ENCODE assay signal across 1 cellular context in the genomic region with DNA sequence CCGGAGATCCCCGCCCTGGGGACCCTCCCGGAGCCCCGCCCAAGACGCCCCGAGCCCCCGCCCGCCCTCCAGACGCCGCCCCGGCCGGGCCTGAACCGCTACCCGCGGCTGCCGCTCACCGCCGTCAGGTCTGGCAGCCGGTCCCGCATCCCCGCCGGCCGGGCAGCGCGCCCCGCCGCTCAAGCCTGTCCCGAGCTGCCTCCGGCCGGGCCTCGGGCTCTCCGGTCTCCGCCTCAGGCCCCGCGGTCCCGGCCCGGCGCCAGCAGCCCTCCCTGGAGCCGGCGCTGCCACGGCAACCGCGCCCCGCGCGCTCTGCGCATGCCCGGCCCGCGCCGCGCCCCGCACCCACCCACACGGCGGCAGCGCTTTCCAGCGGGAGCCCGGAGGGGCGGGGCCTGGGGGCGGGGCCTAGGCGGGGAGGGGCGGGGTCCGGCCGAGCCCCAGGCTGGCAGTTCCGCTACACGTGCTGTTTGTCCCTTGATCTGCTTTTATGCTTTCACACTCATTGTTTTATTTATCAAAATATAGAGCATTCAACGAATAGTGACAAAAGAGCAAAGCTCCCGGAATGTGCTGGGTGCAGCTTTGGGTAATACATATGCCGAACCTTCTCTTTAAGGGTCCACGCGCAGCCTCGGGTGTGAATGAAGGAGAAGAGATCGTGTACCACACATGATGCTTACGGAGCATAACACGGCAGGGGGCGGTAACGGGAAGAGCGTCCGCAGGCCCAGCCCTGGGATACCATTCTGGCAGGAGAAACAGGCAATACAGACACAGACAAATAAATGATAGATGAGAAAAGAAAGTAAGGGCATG.
TF ChIP-seq lines count a peak whose summit lies in the region.

STX2 (minus strand) TSS at position 300 of the 819 bp plus-strand sequence; CDS start at position 149, 151 bp downstream.

TF ChIP-seq in HepG2, 621 proteins besides CTCF, POLR2A, EP300 and RAD21 (continued from another document and continues in another):
- TF ChIP-seq PBX3 (CRISPR knock-in tag; IDR thresholded peaks at IDR 0.05; ENCODE audit: borderline replicate concordance) (no peak), ATAD3A (CRISPR knock-in tag; IDR thresholded peaks at IDR 0.05) (no peak), SOX6 (IDR thresholded peaks at IDR 0.05) (no peak), SOX6 (CRISPR knock-in tag; IDR thresholded peaks at IDR 0.05) (peak; percentile 63), ATF3 (CRISPR knock-in tag; IDR thresholded peaks at IDR 0.05) (no peak), KDM2A (CRISPR knock-in tag; IDR thresholded peaks at IDR 0.05; ENCODE audit: borderline replicate concordance, low read depth) (peak; percentile 52; the same call in 1 of the 2 replicates), BHLHE40 (IDR thresholded peaks at IDR 0.05; ENCODE audit: low read length) (peak; percentile 65), GATAD2A (CRISPR knock-in tag; IDR thresholded peaks at IDR 0.05) (no peak), ZNF781 (CRISPR knock-in tag; IDR thresholded peaks at IDR 0.05; ENCODE audit: borderline replicate concordance, not compliant biosample characterization) (no peak), ATF4 (CRISPR knock-in tag; IDR thresholded peaks at IDR 0.05) (peak in 1 of 2 experiments; percentile 35; a peak in 1 of 4 replicates), WIZ (CRISPR knock-in tag; IDR thresholded peaks at IDR 0.05) (no peak), HMGXB4 (CRISPR knock-in tag; IDR thresholded peaks at IDR 0.05; ENCODE audit: borderline replicate concordance in 1 of 2, low read depth in 1 of 2) (peak; percentile 57 to 62; a peak in 2 of 4 replicates), ZNF292 (CRISPR knock-in tag; IDR thresholded peaks at IDR 0.05; ENCODE audit: borderline replicate concordance, low read depth) (no peak; the same call in 1 of the 2 replicates), ZNF878 (CRISPR knock-in tag; IDR thresholded peaks at IDR 0.05) (no peak), ZNF562 (CRISPR knock-in tag; IDR thresholded peaks at IDR 0.05; ENCODE audit: borderline replicate concordance) (no peak), NR3C1 (CRISPR knock-in tag; IDR thresholded peaks at IDR 0.05) (no peak), ELF1 (CRISPR knock-in tag; IDR thresholded peaks at IDR 0.05) (peak; percentile 44), KLF16 (CRISPR knock-in tag; IDR thresholded peaks at IDR 0.05) (peak in 1 of 2 experiments; percentile 44; a peak in 1 of 4 replicates), POLR2G (IDR thresholded peaks at IDR 0.05; ENCODE audit: low read depth, low read length) (0 out of 2 replicates have a peak, but pooled peaks have one; percentile 51), TAF15 (IDR thresholded peaks at IDR 0.05; ENCODE audit: low read depth, low read length, poor library complexity, severe bottlenecking) (no peak), SNAPC4 (CRISPR knock-in tag; IDR thresholded peaks at IDR 0.05) (no peak), MTA3 (CRISPR knock-in tag; IDR thresholded peaks at IDR 0.05) (no peak)
- TF ChIP-seq, protein P1, sequence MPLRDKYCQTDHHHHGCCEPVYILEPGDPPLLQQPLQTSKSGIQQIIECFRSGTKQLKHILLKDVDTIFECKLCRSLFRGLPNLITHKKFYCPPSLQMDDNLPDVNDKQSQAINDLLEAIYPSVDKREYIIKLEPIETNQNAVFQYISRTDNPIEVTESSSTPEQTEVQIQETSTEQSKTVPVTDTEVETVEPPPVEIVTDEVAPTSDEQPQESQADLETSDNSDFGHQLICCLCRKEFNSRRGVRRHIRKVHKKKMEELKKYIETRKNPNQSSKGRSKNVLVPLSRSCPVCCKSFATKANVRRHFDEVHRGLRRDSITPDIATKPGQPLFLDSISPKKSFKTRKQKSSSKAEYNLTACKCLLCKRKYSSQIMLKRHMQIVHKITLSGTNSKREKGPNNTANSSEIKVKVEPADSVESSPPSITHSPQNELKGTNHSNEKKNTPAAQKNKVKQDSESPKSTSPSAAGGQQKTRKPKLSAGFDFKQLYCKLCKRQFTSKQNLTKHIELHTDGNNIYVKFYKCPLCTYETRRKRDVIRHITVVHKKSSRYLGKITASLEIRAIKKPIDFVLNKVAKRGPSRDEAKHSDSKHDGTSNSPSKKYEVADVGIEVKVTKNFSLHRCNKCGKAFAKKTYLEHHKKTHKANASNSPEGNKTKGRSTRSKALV (CRISPR knock-in tag; IDR thresholded peaks at IDR 0.05) = no peak
- TF ChIP-seq, protein P2, sequence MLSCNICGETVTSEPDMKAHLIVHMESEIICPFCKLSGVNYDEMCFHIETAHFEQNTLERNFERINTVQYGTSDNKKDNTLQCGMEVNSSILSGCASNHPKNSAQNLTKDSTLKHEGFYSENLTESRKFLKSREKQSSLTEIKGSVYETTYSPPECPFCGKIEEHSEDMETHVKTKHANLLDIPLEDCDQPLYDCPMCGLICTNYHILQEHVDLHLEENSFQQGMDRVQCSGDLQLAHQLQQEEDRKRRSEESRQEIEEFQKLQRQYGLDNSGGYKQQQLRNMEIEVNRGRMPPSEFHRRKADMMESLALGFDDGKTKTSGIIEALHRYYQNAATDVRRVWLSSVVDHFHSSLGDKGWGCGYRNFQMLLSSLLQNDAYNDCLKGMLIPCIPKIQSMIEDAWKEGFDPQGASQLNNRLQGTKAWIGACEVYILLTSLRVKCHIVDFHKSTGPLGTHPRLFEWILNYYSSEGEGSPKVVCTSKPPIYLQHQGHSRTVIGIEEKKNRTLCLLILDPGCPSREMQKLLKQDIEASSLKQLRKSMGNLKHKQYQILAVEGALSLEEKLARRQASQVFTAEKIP (CRISPR knock-in tag; IDR thresholded peaks at IDR 0.05; ENCODE audit: borderline replicate concordance) = no peak
- TF ChIP-seq, protein P3, sequence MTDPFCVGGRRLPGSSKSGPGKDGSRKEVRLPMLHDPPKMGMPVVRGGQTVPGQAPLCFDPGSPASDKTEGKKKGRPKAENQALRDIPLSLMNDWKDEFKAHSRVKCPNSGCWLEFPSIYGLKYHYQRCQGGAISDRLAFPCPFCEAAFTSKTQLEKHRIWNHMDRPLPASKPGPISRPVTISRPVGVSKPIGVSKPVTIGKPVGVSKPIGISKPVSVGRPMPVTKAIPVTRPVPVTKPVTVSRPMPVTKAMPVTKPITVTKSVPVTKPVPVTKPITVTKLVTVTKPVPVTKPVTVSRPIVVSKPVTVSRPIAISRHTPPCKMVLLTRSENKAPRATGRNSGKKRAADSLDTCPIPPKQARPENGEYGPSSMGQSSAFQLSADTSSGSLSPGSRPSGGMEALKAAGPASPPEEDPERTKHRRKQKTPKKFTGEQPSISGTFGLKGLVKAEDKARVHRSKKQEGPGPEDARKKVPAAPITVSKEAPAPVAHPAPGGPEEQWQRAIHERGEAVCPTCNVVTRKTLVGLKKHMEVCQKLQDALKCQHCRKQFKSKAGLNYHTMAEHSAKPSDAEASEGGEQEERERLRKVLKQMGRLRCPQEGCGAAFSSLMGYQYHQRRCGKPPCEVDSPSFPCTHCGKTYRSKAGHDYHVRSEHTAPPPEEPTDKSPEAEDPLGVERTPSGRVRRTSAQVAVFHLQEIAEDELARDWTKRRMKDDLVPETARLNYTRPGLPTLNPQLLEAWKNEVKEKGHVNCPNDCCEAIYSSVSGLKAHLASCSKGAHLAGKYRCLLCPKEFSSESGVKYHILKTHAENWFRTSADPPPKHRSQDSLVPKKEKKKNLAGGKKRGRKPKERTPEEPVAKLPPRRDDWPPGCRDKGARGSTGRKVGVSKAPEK (CRISPR knock-in tag; IDR thresholded peaks at IDR 0.05; ENCODE audit: borderline replicate concordance) = no peak
- TF ChIP-seq, protein P4, sequence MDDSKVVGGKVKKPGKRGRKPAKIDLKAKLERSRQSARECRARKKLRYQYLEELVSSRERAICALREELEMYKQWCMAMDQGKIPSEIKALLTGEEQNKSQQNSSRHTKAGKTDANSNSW (CRISPR knock-in tag; IDR thresholded peaks at IDR 0.05; ENCODE audit: borderline replicate concordance) = no peak
- TF ChIP-seq, protein P5, sequence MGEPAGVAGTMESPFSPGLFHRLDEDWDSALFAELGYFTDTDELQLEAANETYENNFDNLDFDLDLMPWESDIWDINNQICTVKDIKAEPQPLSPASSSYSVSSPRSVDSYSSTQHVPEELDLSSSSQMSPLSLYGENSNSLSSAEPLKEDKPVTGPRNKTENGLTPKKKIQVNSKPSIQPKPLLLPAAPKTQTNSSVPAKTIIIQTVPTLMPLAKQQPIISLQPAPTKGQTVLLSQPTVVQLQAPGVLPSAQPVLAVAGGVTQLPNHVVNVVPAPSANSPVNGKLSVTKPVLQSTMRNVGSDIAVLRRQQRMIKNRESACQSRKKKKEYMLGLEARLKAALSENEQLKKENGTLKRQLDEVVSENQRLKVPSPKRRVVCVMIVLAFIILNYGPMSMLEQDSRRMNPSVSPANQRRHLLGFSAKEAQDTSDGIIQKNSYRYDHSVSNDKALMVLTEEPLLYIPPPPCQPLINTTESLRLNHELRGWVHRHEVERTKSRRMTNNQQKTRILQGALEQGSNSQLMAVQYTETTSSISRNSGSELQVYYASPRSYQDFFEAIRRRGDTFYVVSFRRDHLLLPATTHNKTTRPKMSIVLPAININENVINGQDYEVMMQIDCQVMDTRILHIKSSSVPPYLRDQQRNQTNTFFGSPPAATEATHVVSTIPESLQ (CRISPR knock-in tag; conservative IDR thresholded peaks at IDR 0.05) = no peak
- TF ChIP-seq, protein P6, sequence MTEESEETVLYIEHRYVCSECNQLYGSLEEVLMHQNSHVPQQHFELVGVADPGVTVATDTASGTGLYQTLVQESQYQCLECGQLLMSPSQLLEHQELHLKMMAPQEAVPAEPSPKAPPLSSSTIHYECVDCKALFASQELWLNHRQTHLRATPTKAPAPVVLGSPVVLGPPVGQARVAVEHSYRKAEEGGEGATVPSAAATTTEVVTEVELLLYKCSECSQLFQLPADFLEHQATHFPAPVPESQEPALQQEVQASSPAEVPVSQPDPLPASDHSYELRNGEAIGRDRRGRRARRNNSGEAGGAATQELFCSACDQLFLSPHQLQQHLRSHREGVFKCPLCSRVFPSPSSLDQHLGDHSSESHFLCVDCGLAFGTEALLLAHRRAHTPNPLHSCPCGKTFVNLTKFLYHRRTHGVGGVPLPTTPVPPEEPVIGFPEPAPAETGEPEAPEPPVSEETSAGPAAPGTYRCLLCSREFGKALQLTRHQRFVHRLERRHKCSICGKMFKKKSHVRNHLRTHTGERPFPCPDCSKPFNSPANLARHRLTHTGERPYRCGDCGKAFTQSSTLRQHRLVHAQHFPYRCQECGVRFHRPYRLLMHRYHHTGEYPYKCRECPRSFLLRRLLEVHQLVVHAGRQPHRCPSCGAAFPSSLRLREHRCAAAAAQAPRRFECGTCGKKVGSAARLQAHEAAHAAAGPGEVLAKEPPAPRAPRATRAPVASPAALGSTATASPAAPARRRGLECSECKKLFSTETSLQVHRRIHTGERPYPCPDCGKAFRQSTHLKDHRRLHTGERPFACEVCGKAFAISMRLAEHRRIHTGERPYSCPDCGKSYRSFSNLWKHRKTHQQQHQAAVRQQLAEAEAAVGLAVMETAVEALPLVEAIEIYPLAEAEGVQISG (CRISPR knock-in tag; IDR thresholded peaks at IDR 0.05) = peak; percentile 44; the same call in 1 of the 2 replicates
